In genomic region chr20:51594206-51594998, GRCh38 we compare ENCODE assay signal across 7 cellular contexts. TPM values are rescaled to one million over a fixed set of nuclear protein-coding genes. Genes with fewer than 3 reads are reported as not detected.
DNase-seq lines count a peak whose midpoint lies in the region; ATAC-seq and TF ChIP-seq lines count a peak whose summit lies in the region.

No MANE protein-coding gene starts in this region.

- no peaks in the 10 kb centered on the region for H3K36me3 Mint-ChIP-seq in CD4-positive, alpha-beta T cell (ENCODE audit: low read depth)

- intact Hi-C loops in CD4-positive, alpha-beta T cell (cut with DNase I, micrococcal nuclease): loop anchor here (10.0 kb wide), 2 partner anchors 370 to 610 kb away; no protein-coding TSS in a partner anchor

- no peak for DNase-seq in CD4-positive, alpha-beta T cell
- peak; percentile 23 for DNase-seq in MV-4-11 (lab: John Stamatoyannopoulos, UW)
- DNase-seq in coronary artery (ENCODE audit: low spot score): no peak
- DNase-seq in pons (ENCODE audit: low spot score): peak; percentile 48
- no peak for DNase-seq in amniotic stem cell (lab: John Stamatoyannopoulos, UW)
- no peak for DNase-seq in NCI-H2029 treated with DMSO at 0.1 percent for 48 hours (lab: John Stamatoyannopoulos, UW)

- no peak overlapping the region for H3K27ac ChIP-seq in CD4-positive, alpha-beta T cell (ENCODE audit: low read depth, low read length)
- peak overlapping the region; percentile 46 to 49 for H3K27ac ChIP-seq in coronary artery

- no peak for ATAC-seq in CD4-positive, alpha-beta T cell (ENCODE audit: poor library complexity)
- ATAC-seq in GM19351 (IDR thresholded peaks at IDR 0.05; ENCODE audit: unreplicated experiment): no peak

- no peak overlapping the region for H3K27ac Mint-ChIP-seq in CD4-positive, alpha-beta T cell

- CTCF ChIA-PET in CD4-positive, alpha-beta T cell (lab: Charles Lee): interaction anchor here (0.5 to 2.0 kb wide), 14 partner anchors 18 to 238 kb away, joined by 3 to 9 read pairs (median 4); no protein-coding TSS in a partner anchor

- H3K4me1 Mint-ChIP-seq in CD4-positive, alpha-beta T cell (ENCODE audit: low read depth): peaks cover 13% of the 10 kb centered on the region

- H3K9me3 Mint-ChIP-seq in CD4-positive, alpha-beta T cell: no peaks in the 10 kb centered on the region

- H3K27me3 ChIP-seq in CD4-positive, alpha-beta T cell (ENCODE audit: control insufficient read depth, insufficient read depth, low read length): no peaks in the 10 kb centered on the region

- no peaks in the 10 kb centered on the region for H3K27me3 Mint-ChIP-seq in CD4-positive, alpha-beta T cell

- H3K4me3 ChIP-seq in coronary artery: no peak overlapping the region

- POLR2A ChIA-PET in CD4-positive, alpha-beta T cell (lab: Charles Lee): interaction anchor here (0.7 to 1.1 kb wide), 4 partner anchors 52 to 607 kb away, joined by 3 to 4 read pairs (median 3); partner anchors contain the start of gene NFATC2

- H3K9me3 ChIP-seq in CD4-positive, alpha-beta T cell (ENCODE audit: control insufficient read depth, low read length): no peaks in the 10 kb centered on the region

- H3K4me3 Mint-ChIP-seq in CD4-positive, alpha-beta T cell: peak overlapping the region; percentile 23

- no peak for TF ChIP-seq CTCF in CD4-positive, alpha-beta T cell (IDR thresholded peaks at IDR 0.05)
- no peak for TF ChIP-seq CTCF in coronary artery (IDR thresholded peaks at IDR 0.05)

RNA-seq across cellular contexts. Expression of gene NFATC2, which starts 51.9 kb away (rescaled TPM):
- 10 to 100 TPM; 32.5 to 33.2 TPM for total RNA-seq in CD4-positive, alpha-beta T cell

Comparison
In these comparisons a context has a peak if more than half of its experiments do, and no peak if none do; other contexts are left out.
1. DNase-seq: peak in MV-4-11 (single experiment) and pons (single experiment); none in CD4-positive, alpha-beta T cell (0 of 10), coronary artery (single experiment), amniotic stem cell (single experiment) and NCI-H2029 treated with DMSO at 0.1 percent for 48 hours (single experiment).